In genomic region chr10:96322275-96322674, GRCh38 we compare ENCODE assay signal across 29 cellular contexts. TPM values are rescaled to one million over a fixed set of nuclear protein-coding genes. Genes with fewer than 3 reads are reported as not detected.
DNase-seq lines count a peak whose midpoint lies in the region; ATAC-seq, FAIRE-seq and TF ChIP-seq lines count a peak whose summit lies in the region.
"Had no signal": no experiment of that assay in that cellular context is flagged by ENCODE, and none has a peak within 500 bp of the region (broad histone marks: within the 10 kb centered on the region; RNA-seq: fewer than 3 reads in every experiment).

No MANE protein-coding gene starts in this region.

- no peak overlapping the region for H3K4me3 ChIP-seq in HepG2 (replicated peaks in 1 of 3; ENCODE audit: insufficient read depth in 1 of 3, low read depth in 2 of 3, low read length in 3 of 3)
- H3K4me3 ChIP-seq in right lobe of liver = no peak overlapping the region
- no peak overlapping the region for H3K4me3 ChIP-seq in K562
- H3K4me3 ChIP-seq: BLaER1, GM12878 had no signal

- WGBS in HepG2 (ENCODE audit: low lambda C conversion rate) = 71% methylated on average over 1 of the region's 1 CpG
- 60% methylated on average over 1 of the region's 1 CpG for WGBS in right lobe of liver (ENCODE audit: insufficient coverage, low coverage, low lambda C conversion rate, missing lambda C conversion rate)
- WGBS in K562 (ENCODE audit: insufficient coverage, low coverage, missing lambda C conversion rate) = 0% methylated on average over 1 of the region's 1 CpG

- H4K20me1 ChIP-seq in HepG2 (ENCODE audit: insufficient read depth, low read length) (no peaks in the 10 kb centered on the region), K562 (replicated peaks; ENCODE audit: control insufficient read depth, insufficient read depth, low read length) (no peaks in the 10 kb centered on the region)

- TF ChIP-seq EP300 in HepG2 (IDR thresholded peaks at IDR 0.05; ENCODE audit: low read depth in 2 of 2, low read length in 2 of 2) (no peak), HepG2 (CRISPR knock-in tag; IDR thresholded peaks at IDR 0.05; ENCODE audit: borderline replicate concordance) (no peak), K562 (IDR thresholded peaks at IDR 0.05; ENCODE audit: low read length) (no peak)

- ATAC-seq in HepG2 (no peak), right lobe of liver (no peak), K562 (no peak)
- ATAC-seq: GM12878 had no signal

- H2AFZ ChIP-seq in HepG2 (ENCODE audit: low read length) (no peak overlapping the region), K562 (ENCODE audit: low read depth, low read length) (no peak overlapping the region)

- H3K4me1 ChIP-seq in HepG2 (ENCODE audit: insufficient read depth, low read length) (no peaks in the 10 kb centered on the region), right lobe of liver (no peaks in the 10 kb centered on the region), K562 (replicated peaks in 1 of 2; ENCODE audit: control insufficient read depth in 2 of 2, insufficient read depth in 2 of 2, low read length in 2 of 2) (no peaks in the 10 kb centered on the region)
- H3K4me1 ChIP-seq: BE2C had no signal

- H3K9ac ChIP-seq in HepG2 (ENCODE audit: insufficient read depth, low read depth, low read length) (no peak overlapping the region), K562 (ENCODE audit: insufficient read depth in 1 of 2, low read depth in 2 of 2, low read length in 2 of 2) (no peak overlapping the region)
- H3K9ac ChIP-seq: BLaER1 had no signal

- CTCF ChIA-PET in HepG2 (lab: Yijun Ruan, JAX; ENCODE audit: low intra/inter-chr PET ratio, low total read pairs) (no interaction called here), K562 (lab: Yijun Ruan, JAX; ENCODE audit: low intra/inter-chr PET ratio) (no interaction called here)

- POLR2A ChIA-PET in HepG2 (lab: Yijun Ruan, JAX) (no interaction called here), K562 (lab: Yijun Ruan, JAX) (no interaction called here)

- no peak for TF ChIP-seq CTCF in HepG2 (CRISPR knock-in tag; IDR thresholded peaks at IDR 0.05)
- TF ChIP-seq CTCF in right lobe of liver (IDR thresholded peaks at IDR 0.05) = no peak
- no peak for TF ChIP-seq CTCF in K562 (IDR thresholded peaks at IDR 0.05 in 2 of 3, conservative IDR thresholded peaks at IDR 0.05 in 1 of 3; ENCODE audit: insufficient read depth in 2 of 3, low read depth in 1 of 3, low read length in 3 of 3)

- in situ Hi-C loops in HepG2 (cut with HindIII; ENCODE audit: extremely low pct_ligation_motif_present, low pct_unique_long_range_greater_than_20kb) = no loop called here
- in situ Hi-C loops in K562 (cut with MboI) = loop anchor here (10.0 kb wide), 1 partner anchor 307 kb away; no protein-coding TSS in a partner anchor

- intact Hi-C loops in HepG2 (cut with micrococcal nuclease; ENCODE audit: unreplicated experiment) (no loop called here), right lobe of liver (cut with DNase I) (no loop called here), K562 (cut with micrococcal nuclease) (no loop called here)

- FAIRE-seq in HepG2 (lab: Jason Lieb, UNC) = no peak
- FAIRE-seq in K562 (lab: Jason Lieb, UNC) = no peak
- FAIRE-seq: GM12878, GM12892, GM18507 had no signal

- H3K36me3 ChIP-seq in HepG2 (replicated peaks in 1 of 2; ENCODE audit: control insufficient read depth in 1 of 2, insufficient read depth in 2 of 2, low read length in 2 of 2) (no peaks in the 10 kb centered on the region), right lobe of liver (no peaks in the 10 kb centered on the region), K562 (ENCODE audit: control insufficient read depth, insufficient read depth, low read length) (no peaks in the 10 kb centered on the region)
- H3K36me3 ChIP-seq: BE2C had no signal

- H3K27me3 ChIP-seq in HepG2 (ENCODE audit: control insufficient read depth in 1 of 2, insufficient read depth in 2 of 2, low read length in 2 of 2) (peaks cover 0 to 8% of the 10 kb centered on the region in 2 experiments; a peak in 1 of 5 replicates), right lobe of liver (no peaks in the 10 kb centered on the region), K562 (ENCODE audit: control insufficient read depth in 2 of 2, insufficient read depth in 2 of 2, low read length in 2 of 2) (peaks cover 4 to 13% of the 10 kb centered on the region in 2 experiments; a peak in 3 of 5 replicates)
- H3K27me3 ChIP-seq: BLaER1 had no signal

- H3K4me2 ChIP-seq in HepG2 (ENCODE audit: low read depth, low read length) (no peak overlapping the region), K562 (ENCODE audit: insufficient read depth, low read length) (no peak overlapping the region)
- H3K4me2 ChIP-seq: BLaER1 had no signal

- no peaks in the 10 kb centered on the region for H3K9me1 ChIP-seq in K562 (ENCODE audit: control insufficient read depth, insufficient read depth, low read length)

- H3K27ac ChIP-seq in HepG2 (ENCODE audit: extremely low read length, insufficient read depth, low read length) (no peak overlapping the region), right lobe of liver (no peak overlapping the region), K562 (ENCODE audit: extremely low read depth, low read depth, low read length) (no peak overlapping the region)
- H3K27ac ChIP-seq: 22Rv1, BLaER1 had no signal

- H3K9me3 ChIP-seq in HepG2 (ENCODE audit: low read length) = no peaks in the 10 kb centered on the region
- no peaks in the 10 kb centered on the region for H3K9me3 ChIP-seq in right lobe of liver
- H3K9me3 ChIP-seq in K562 (replicated peaks; ENCODE audit: control insufficient read depth, insufficient read depth, low read depth, low read length) = no peaks in the 10 kb centered on the region
- H3K9me3 ChIP-seq: BE2C, BLaER1 had no signal

- BruUV-seq in HepG2 (replicated peaks; lab: Mats Ljungman, UMichigan) = no TSS peak
- BruUV-seq in K562 (replicated peaks; lab: Mats Ljungman, UMichigan) = no TSS peak

- DNase-seq in HepG2 (ENCODE audit: low spot score) (no peak), right lobe of liver (no peak), K562 (ENCODE audit: extremely low read depth in 1 of 4, low spot score in 3 of 4) (no peak), GOT3 (lab: John Stamatoyannopoulos, UW) (no peak), NCI-H2196 (lab: John Stamatoyannopoulos, UW; ENCODE audit: unreplicated experiment) (no peak)
- DNase-seq: ACHN; BE2C; C1 segment of cervical spinal cord; CD4-positive, alpha-beta memory T cell; CD4-positive, CD25-positive, alpha-beta regulatory T cell; CD8-positive, alpha-beta memory T cell; COR-L47; DMS 273 treated with DMSO at 0.1 percent for 48 hours; DMS153; DMS79; DND-41; EL; GDM1 had no signal

- H3K79me2 ChIP-seq in HepG2 (ENCODE audit: insufficient read depth, low read length) (no peaks in the 10 kb centered on the region), K562 (ENCODE audit: control insufficient read depth, insufficient read depth, low read length) (no peaks in the 10 kb centered on the region)

- no peak for TF ChIP-seq POLR2A in HepG2 (IDR thresholded peaks at IDR 0.05; ENCODE audit: insufficient read depth in 1 of 2, low read depth in 2 of 2, low read length in 2 of 2)
- TF ChIP-seq POLR2A in right lobe of liver (IDR thresholded peaks at IDR 0.05) = no peak
- no peak for TF ChIP-seq POLR2A in K562 (conservative IDR thresholded peaks at IDR 0.05)

- TF ChIP-seq RAD21 in HepG2 (CRISPR knock-in tag; IDR thresholded peaks at IDR 0.05) = no peak
- TF ChIP-seq RAD21 in K562 (CRISPR knock-in tag; conservative IDR thresholded peaks at IDR 0.05 in 1 of 2, IDR thresholded peaks at IDR 0.05 in 1 of 2) = no peak

RNA-seq across cellular contexts. Expression of gene DNTT, which starts 18.0 kb away (rescaled TPM):
- total RNA-seq in HepG2 (2016; rRNA removed; fragmentation: Illumina TruSeq; extraction: Trizol) = not detected in 2 replicates
- total RNA-seq in HepG2 (2016; cell fraction: cytosol; rRNA removed; fragmentation: Illumina TruSeq; extraction: Trizol; ENCODE audit: low read depth) = not detected in 2 replicates
- not detected in 2 replicates for total RNA-seq in HepG2 (2016; cell fraction: insoluble cytoplasmic fraction; rRNA removed; fragmentation: Illumina TruSeq; extraction: Trizol)
- total RNA-seq in HepG2 (2016; cell fraction: membrane; rRNA removed; fragmentation: Illumina TruSeq; extraction: Trizol) = not detected in 2 replicates
- not detected in 2 replicates for total RNA-seq in HepG2 (2016; cell fraction: nucleus; rRNA removed; fragmentation: Illumina TruSeq; extraction: Trizol)
- not detected in 2 replicates for polyA plus RNA-seq in HepG2 (2011; rRNA removed)
- not detected in 2 replicates for polyA plus RNA-seq in HepG2 (2011; cell fraction: cytosol; rRNA removed)
- not detected in 2 replicates for polyA plus RNA-seq in HepG2 (2011; cell fraction: nucleus; rRNA removed)
- polyA plus RNA-seq in HepG2 (2012) = not detected in 2 replicates
- not detected in 2 replicates for polyA plus RNA-seq in HepG2 (2016; cell fraction: cytosol; fragmentation: Illumina TruSeq; extraction: Trizol; ENCODE audit: low read depth)
- polyA plus RNA-seq in HepG2 (2016; cell fraction: insoluble cytoplasmic fraction; fragmentation: Illumina TruSeq; extraction: Trizol; ENCODE audit: low read depth) = not detected in 2 replicates
- polyA plus RNA-seq in HepG2 (2016; cell fraction: membrane; fragmentation: Illumina TruSeq; extraction: Trizol; ENCODE audit: low read depth) = not detected in 2 replicates
- not detected in 2 replicates for polyA plus RNA-seq in HepG2 (2016; cell fraction: nucleus; fragmentation: Illumina TruSeq; extraction: Trizol; ENCODE audit: insufficient read depth, low read depth)
- polyA minus RNA-seq in HepG2 (2011; rRNA and poly(A)+ RNA removed; ENCODE audit: low replicate concordance) = not detected in 2 replicates
- not detected in 2 replicates for polyA minus RNA-seq in HepG2 (2011; cell fraction: cytosol; rRNA and poly(A)+ RNA removed)
- not detected in 2 replicates for polyA minus RNA-seq in HepG2 (2011; cell fraction: nucleus; rRNA and poly(A)+ RNA removed)
- total RNA-seq in right lobe of liver = not detected
- total RNA-seq in K562 (2011; cell fraction: chromatin; rRNA removed; ENCODE audit: low replicate concordance) = not detected in 2 replicates
- not detected in 2 replicates for total RNA-seq in K562 (2011; cell fraction: nucleolus; rRNA removed)
- total RNA-seq in K562 (2011; cell fraction: nucleoplasm; rRNA removed) = not detected in 2 replicates
- not detected in 2 replicates for total RNA-seq in K562 (2014; rRNA removed)
- not detected in 2 replicates for total RNA-seq in K562 (2014; rRNA removed; fragmentation: Illumina TruSeq; extraction: Trizol)
- not detected in 2 replicates for total RNA-seq in K562 (2015; rRNA removed; fragmentation: Illumina TruSeq; extraction: Trizol)
- total RNA-seq in K562 (2021) = not detected in 2 replicates
- not detected in 2 replicates for polyA plus RNA-seq in K562 (2011; rRNA removed)
- not detected in 2 replicates for polyA plus RNA-seq in K562 (2011; cell fraction: cytosol; rRNA removed)
- not detected in 2 replicates for polyA plus RNA-seq in K562 (2011; cell fraction: nucleus; rRNA removed)
- polyA plus RNA-seq in K562 (2012) = not detected in 2 replicates
- not detected in 2 replicates for polyA plus RNA-seq in K562 (2014; fragmentation: Illumina TruSeq; extraction: Trizol)
- not detected for polyA plus RNA-seq in K562 (2014; fragmentation: Nextera tagmentation; extraction: Ambion mirVana)
- polyA plus RNA-seq in K562 (2014; rRNA removed) = not detected in 2 replicates
- not detected in 2 replicates for polyA minus RNA-seq in K562 (2011; rRNA and poly(A)+ RNA removed)
- not detected in 2 replicates for polyA minus RNA-seq in K562 (2011; cell fraction: cytosol; rRNA and poly(A)+ RNA removed)
- not detected in 2 replicates for polyA minus RNA-seq in K562 (2011; cell fraction: nucleus; rRNA and poly(A)+ RNA removed)
- total RNA-seq: A172; A673; CD4-positive, alpha-beta memory T cell; CD4-positive, CD25-positive, alpha-beta regulatory T cell; CD8-positive, alpha-beta memory T cell; Daoy; G401 had no signal
- polyA plus RNA-seq: AG04450; CD14-positive monocyte; CD4-positive, alpha-beta memory T cell; CD8-positive, alpha-beta memory T cell had no signal

RNA-seq across cellular contexts. Expression of gene OPALIN, which starts 36.5 kb away (rescaled TPM):
- total RNA-seq in HepG2 (2016; rRNA removed; fragmentation: Illumina TruSeq; extraction: Trizol) (not detected in 2 replicates), right lobe of liver (not detected), K562 (2014; rRNA removed) (not detected in 2 replicates), K562 (2014; rRNA removed; fragmentation: Illumina TruSeq; extraction: Trizol) (not detected in 2 replicates), K562 (2015; rRNA removed; fragmentation: Illumina TruSeq; extraction: Trizol) (not detected in 2 replicates), K562 (2021) (not detected in 2 replicates)
- total RNA-seq in HepG2 (2016; cell fraction: cytosol; rRNA removed; fragmentation: Illumina TruSeq; extraction: Trizol; ENCODE audit: low read depth) = not detected in 2 replicates
- total RNA-seq in HepG2 (2016; cell fraction: insoluble cytoplasmic fraction; rRNA removed; fragmentation: Illumina TruSeq; extraction: Trizol) = not detected in 2 replicates
- total RNA-seq in HepG2 (2016; cell fraction: membrane; rRNA removed; fragmentation: Illumina TruSeq; extraction: Trizol) = not detected in 2 replicates
- total RNA-seq in HepG2 (2016; cell fraction: nucleus; rRNA removed; fragmentation: Illumina TruSeq; extraction: Trizol) = not detected in 2 replicates
- polyA plus RNA-seq in HepG2 (2011; rRNA removed) (not detected in 2 replicates), K562 (2011; rRNA removed) (not detected in 2 replicates), K562 (2014; fragmentation: Illumina TruSeq; extraction: Trizol) (not detected in 2 replicates), K562 (2014; fragmentation: Nextera tagmentation; extraction: Ambion mirVana) (not detected), K562 (2014; rRNA removed) (not detected in 2 replicates)
- not detected in 2 replicates for polyA plus RNA-seq in HepG2 (2011; cell fraction: cytosol; rRNA removed)
- not detected in 2 replicates for polyA plus RNA-seq in HepG2 (2011; cell fraction: nucleus; rRNA removed)
- not detected in 2 replicates for polyA plus RNA-seq in HepG2 (2012)
- not detected in 2 replicates for polyA plus RNA-seq in HepG2 (2016; cell fraction: cytosol; fragmentation: Illumina TruSeq; extraction: Trizol; ENCODE audit: low read depth)
- not detected in 2 replicates for polyA plus RNA-seq in HepG2 (2016; cell fraction: insoluble cytoplasmic fraction; fragmentation: Illumina TruSeq; extraction: Trizol; ENCODE audit: low read depth)
- polyA plus RNA-seq in HepG2 (2016; cell fraction: membrane; fragmentation: Illumina TruSeq; extraction: Trizol; ENCODE audit: low read depth) = not detected in 2 replicates
- not detected in 2 replicates for polyA plus RNA-seq in HepG2 (2016; cell fraction: nucleus; fragmentation: Illumina TruSeq; extraction: Trizol; ENCODE audit: insufficient read depth, low read depth)
- not detected in 2 replicates for polyA minus RNA-seq in HepG2 (2011; rRNA and poly(A)+ RNA removed; ENCODE audit: low replicate concordance)
- not detected in 2 replicates for polyA minus RNA-seq in HepG2 (2011; cell fraction: cytosol; rRNA and poly(A)+ RNA removed)
- polyA minus RNA-seq in HepG2 (2011; cell fraction: nucleus; rRNA and poly(A)+ RNA removed) = not detected in 2 replicates
- not detected in 2 replicates for total RNA-seq in K562 (2011; cell fraction: chromatin; rRNA removed; ENCODE audit: low replicate concordance)
- not detected in 2 replicates for total RNA-seq in K562 (2011; cell fraction: nucleolus; rRNA removed)
- not detected in 2 replicates for total RNA-seq in K562 (2011; cell fraction: nucleoplasm; rRNA removed)
- polyA plus RNA-seq in K562 (2011; cell fraction: cytosol; rRNA removed) = not detected in 2 replicates
- not detected in 2 replicates for polyA plus RNA-seq in K562 (2011; cell fraction: nucleus; rRNA removed)
- not detected in 2 replicates for polyA plus RNA-seq in K562 (2012)
- polyA minus RNA-seq in K562 (2011; rRNA and poly(A)+ RNA removed) = not detected in 2 replicates
- polyA minus RNA-seq in K562 (2011; cell fraction: cytosol; rRNA and poly(A)+ RNA removed) = not detected in 2 replicates
- polyA minus RNA-seq in K562 (2011; cell fraction: nucleus; rRNA and poly(A)+ RNA removed) = not detected in 2 replicates
- total RNA-seq: A172; A673; CD4-positive, alpha-beta memory T cell; CD4-positive, CD25-positive, alpha-beta regulatory T cell; CD8-positive, alpha-beta memory T cell; Daoy; G401; GM12878 had no signal
- polyA plus RNA-seq: AG04450; CD14-positive monocyte; CD4-positive, alpha-beta memory T cell; CD4-positive, CD25-positive, alpha-beta regulatory T cell; CD8-positive, alpha-beta memory T cell; GM12878 had no signal

RNA-seq across cellular contexts. Expression of gene BLNK, which starts 50.9 kb away (rescaled TPM):
- total RNA-seq in HepG2 (2016; rRNA removed; fragmentation: Illumina TruSeq; extraction: Trizol) (not detected in 2 replicates), right lobe of liver (10 to 100 TPM in 5 of 6 experiments, 1 to 10 TPM in 1; 9.9 to 47.7 (median 20.9) TPM), K562 (2014; rRNA removed) (not detected in 2 replicates), K562 (2014; rRNA removed; fragmentation: Illumina TruSeq; extraction: Trizol) (not detected in 2 replicates), K562 (2015; rRNA removed; fragmentation: Illumina TruSeq; extraction: Trizol) (not detected in 2 replicates), K562 (2021) (0.20 TPM in 1 of 2 replicates, not detected in the other)
- total RNA-seq in HepG2 (2016; cell fraction: cytosol; rRNA removed; fragmentation: Illumina TruSeq; extraction: Trizol; ENCODE audit: low read depth) = not detected in 2 replicates
- total RNA-seq in HepG2 (2016; cell fraction: insoluble cytoplasmic fraction; rRNA removed; fragmentation: Illumina TruSeq; extraction: Trizol) = not detected in 2 replicates
- not detected in 2 replicates for total RNA-seq in HepG2 (2016; cell fraction: membrane; rRNA removed; fragmentation: Illumina TruSeq; extraction: Trizol)
- not detected in 2 replicates for total RNA-seq in HepG2 (2016; cell fraction: nucleus; rRNA removed; fragmentation: Illumina TruSeq; extraction: Trizol)
- polyA plus RNA-seq in HepG2 (2011; rRNA removed) (not detected in 2 replicates), K562 (2011; rRNA removed) (not detected in 2 replicates), K562 (2014; fragmentation: Illumina TruSeq; extraction: Trizol) (not detected in 2 replicates), K562 (2014; fragmentation: Nextera tagmentation; extraction: Ambion mirVana) (not detected), K562 (2014; rRNA removed) (not detected in 2 replicates)
- not detected in 2 replicates for polyA plus RNA-seq in HepG2 (2011; cell fraction: cytosol; rRNA removed)
- polyA plus RNA-seq in HepG2 (2011; cell fraction: nucleus; rRNA removed) = 0.23 TPM in 1 of 2 replicates, not detected in the other
- polyA plus RNA-seq in HepG2 (2012) = not detected in 2 replicates
- polyA plus RNA-seq in HepG2 (2016; cell fraction: cytosol; fragmentation: Illumina TruSeq; extraction: Trizol; ENCODE audit: low read depth) = not detected in 2 replicates
- not detected in 2 replicates for polyA plus RNA-seq in HepG2 (2016; cell fraction: insoluble cytoplasmic fraction; fragmentation: Illumina TruSeq; extraction: Trizol; ENCODE audit: low read depth)
- not detected in 2 replicates for polyA plus RNA-seq in HepG2 (2016; cell fraction: membrane; fragmentation: Illumina TruSeq; extraction: Trizol; ENCODE audit: low read depth)
- not detected in 2 replicates for polyA plus RNA-seq in HepG2 (2016; cell fraction: nucleus; fragmentation: Illumina TruSeq; extraction: Trizol; ENCODE audit: insufficient read depth, low read depth)
- polyA minus RNA-seq in HepG2 (2011; rRNA and poly(A)+ RNA removed; ENCODE audit: low replicate concordance) = not detected in 2 replicates
- not detected in 2 replicates for polyA minus RNA-seq in HepG2 (2011; cell fraction: cytosol; rRNA and poly(A)+ RNA removed)
- not detected in 2 replicates for polyA minus RNA-seq in HepG2 (2011; cell fraction: nucleus; rRNA and poly(A)+ RNA removed)
- not detected in 2 replicates for total RNA-seq in K562 (2011; cell fraction: chromatin; rRNA removed; ENCODE audit: low replicate concordance)
- not detected in 2 replicates for total RNA-seq in K562 (2011; cell fraction: nucleolus; rRNA removed)
- total RNA-seq in K562 (2011; cell fraction: nucleoplasm; rRNA removed) = not detected in 2 replicates
- polyA plus RNA-seq in K562 (2011; cell fraction: cytosol; rRNA removed) = not detected in 2 replicates
- not detected in 2 replicates for polyA plus RNA-seq in K562 (2011; cell fraction: nucleus; rRNA removed)
- polyA plus RNA-seq in K562 (2012) = not detected in 2 replicates
- not detected in 2 replicates for polyA minus RNA-seq in K562 (2011; rRNA and poly(A)+ RNA removed)
- not detected in 2 replicates for polyA minus RNA-seq in K562 (2011; cell fraction: cytosol; rRNA and poly(A)+ RNA removed)
- polyA minus RNA-seq in K562 (2011; cell fraction: nucleus; rRNA and poly(A)+ RNA removed) = not detected in 2 replicates
- total RNA-seq: A172; A673; CD8-positive, alpha-beta memory T cell; Daoy; G401 had no signal
- polyA plus RNA-seq: AG04450; CD8-positive, alpha-beta memory T cell had no signal

Comparison
In these comparisons a context has a peak if more than half of its experiments do, and no peak if none do; other contexts are left out.
1. RNA of gene BLNK, which starts 50.9 kb away (total RNA-seq): 9.9 to 47.7 TPM in right lobe of liver; not detected in HepG2 and 0.20 TPM in K562; every median in the first group is over 4 times any median in the second.
2. Of the 241 proteins assayed by ChIP-seq in both HepG2 and K562: peak only in HepG2: MAFK; only in K562: none; in both: MAFF; in neither: 239.